In the genomic region with DNA sequence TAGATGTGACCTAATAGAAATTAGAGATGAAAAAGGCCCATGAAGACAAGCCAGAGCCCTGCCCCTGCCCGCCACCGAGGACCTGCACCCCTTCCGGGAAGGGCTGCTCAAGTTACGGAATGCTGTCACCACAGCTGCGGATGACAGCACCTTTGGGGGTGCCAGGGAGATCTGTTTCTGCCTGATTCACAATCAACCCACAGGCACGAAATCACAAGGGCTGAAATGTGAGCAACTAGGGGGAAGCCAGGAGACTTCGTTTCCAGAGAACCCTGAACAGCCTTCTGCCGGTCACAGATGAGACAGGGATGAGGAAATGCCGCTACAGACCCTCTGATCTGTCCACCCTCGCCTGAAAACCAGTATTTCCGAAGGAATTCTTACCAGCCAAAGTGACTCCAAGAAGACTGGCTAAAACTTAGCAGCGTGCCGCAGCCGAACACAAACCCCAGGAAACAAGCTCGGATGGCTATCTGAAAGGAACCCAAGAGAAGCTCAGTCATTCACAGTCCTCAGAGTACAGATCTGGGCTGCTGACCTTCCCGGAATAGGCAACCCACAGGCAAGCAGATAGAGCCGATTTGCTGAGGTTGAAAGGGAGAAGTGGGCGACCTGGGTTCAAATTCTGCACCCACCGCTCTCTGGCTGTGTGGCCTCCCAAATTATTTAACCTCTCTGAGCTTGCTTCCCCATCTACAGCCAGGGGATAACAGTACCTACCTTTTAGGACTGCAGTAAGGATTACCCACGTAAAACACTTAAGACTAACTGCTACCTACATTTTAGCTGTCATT, we compare ENCODE assay signal across 2 cellular contexts.
TF ChIP-seq lines count a peak whose summit lies in the region.

No MANE protein-coding gene starts in this region.

TF ChIP-seq in GM12891, 5 proteins besides CTCF, POLR2A, EP300 and RAD21:
- TF ChIP-seq POLR2AphosphoS5 (IDR thresholded peaks at IDR 0.05; ENCODE audit: low read depth, low read length) (no peak), TAF1 (IDR thresholded peaks at IDR 0.05; ENCODE audit: low read depth, low read length) (no peak), SPI1 (IDR thresholded peaks at IDR 0.05; ENCODE audit: low read depth, low read length) (no peak), POU2F2 (IDR thresholded peaks at IDR 0.05; ENCODE audit: low read depth, low read length) (no peak), PAX5 (IDR thresholded peaks at IDR 0.05; ENCODE audit: insufficient read depth, low read length, severe bottlenecking) (no peak)
TF ChIP-seq in GM12891: peak in this region for 0.

TF ChIP-seq in endothelial cell of umbilical vein, 7 proteins besides CTCF, POLR2A, EP300 and RAD21:
- TF ChIP-seq MYC (IDR thresholded peaks at IDR 0.05; ENCODE audit: low read depth, low read length), result no peak
- TF ChIP-seq POLR2AphosphoS5 (IDR thresholded peaks at IDR 0.05; ENCODE audit: insufficient read depth, low read depth, low read length), result no peak
- TF ChIP-seq, protein P1, sequence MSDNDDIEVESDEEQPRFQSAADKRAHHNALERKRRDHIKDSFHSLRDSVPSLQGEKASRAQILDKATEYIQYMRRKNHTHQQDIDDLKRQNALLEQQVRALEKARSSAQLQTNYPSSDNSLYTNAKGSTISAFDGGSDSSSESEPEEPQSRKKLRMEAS (IDR thresholded peaks at IDR 0.05; ENCODE audit: insufficient read depth, insufficient read length), result no peak
- no peak for TF ChIP-seq JUN (IDR thresholded peaks at IDR 0.05; ENCODE audit: borderline replicate concordance, insufficient read depth, insufficient read length, low read depth)
- TF ChIP-seq GATA2 (IDR thresholded peaks at IDR 0.05; ENCODE audit: insufficient read depth, insufficient read length, low read depth, low read length), result no peak
- no peak for TF ChIP-seq EZH2 (IDR thresholded peaks at IDR 0.05; ENCODE audit: borderline replicate concordance, low read depth, low read length, severe bottlenecking)
- no peak for TF ChIP-seq FOS (IDR thresholded peaks at IDR 0.05; ENCODE audit: borderline replicate concordance, insufficient read depth, low read length)
TF ChIP-seq in endothelial cell of umbilical vein: peak in this region for 0.
